29 cellular contexts compared by ENCODE assay signal in the genomic region with DNA sequence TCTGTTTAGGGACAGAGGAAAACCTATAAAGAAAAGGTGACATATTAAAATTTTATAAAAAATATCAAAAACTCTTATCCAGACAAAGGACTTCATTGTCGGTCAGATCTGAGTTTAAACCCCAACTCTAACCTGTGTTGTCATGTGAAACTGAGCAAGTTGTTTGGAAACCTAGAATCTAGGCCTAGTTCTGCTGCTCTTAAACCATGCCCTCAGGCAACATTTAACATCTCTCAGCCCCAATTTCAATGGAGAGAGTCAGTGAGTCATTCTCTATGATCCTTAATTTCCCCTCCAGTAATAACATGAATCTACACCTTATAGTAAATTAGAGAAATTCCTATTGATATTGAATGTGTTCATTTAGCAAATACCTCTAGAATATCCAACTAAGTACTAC.
"Had no signal": no experiment of that assay in that cellular context is flagged by ENCODE, and none has a peak within 500 bp of the region (broad histone marks: within the 10 kb centered on the region; RNA-seq: fewer than 3 reads in every experiment).

No MANE protein-coding gene starts in this region.

- ATAC-seq: gastroesophageal sphincter; left colon; naive thymus-derived CD8-positive, alpha-beta T cell; pancreas; stimulated activated memory B cell treated with anti-CD40 and anti-IgM and Interleukin-4, amounts not matched to agents 10 μg/mL and 1 μg/mL and 100 μg/mL, for 72 hours; upper lobe of right lung had no signal

- H3K4me1 Mint-ChIP-seq: memory B cell; naive thymus-derived CD8-positive, alpha-beta T cell; stimulated activated memory B cell treated with anti-CD40 and anti-IgM and Interleukin-4, amounts not matched to agents 10 μg/mL and 1 μg/mL and 100 μg/mL, for 72 hours had no signal

- H3K27me3 Mint-ChIP-seq: activated naive CD8-positive, alpha-beta T cell; memory B cell; naive thymus-derived CD8-positive, alpha-beta T cell; stimulated activated memory B cell treated with anti-CD40 and anti-IgM and Interleukin-4, amounts not matched to agents 10 μg/mL and 1 μg/mL and 100 μg/mL, for 72 hours had no signal

- DNase-seq: activated CD4-positive, alpha-beta T cell treated with anti-CD3 and anti-CD28 coated beads for 48 hours; activated CD4-positive, alpha-beta T cell treated with anti-CD3 and anti-CD28 coated beads, Interleukin-2, amount 50 U/mL, for 48 hours; activated CD8-positive, alpha-beta memory T cell treated with anti-CD3 and anti-CD28 coated beads for 24 hours; activated effector memory CD4-positive, alpha-beta T cell treated with Interleukin-2 at 50 U/mL for 16 hours; activated naive CD4-positive, alpha-beta T cell treated with Interleukin-2 at 50 U/mL for 16 hours; anterior cingulate cortex; cerebellar nuclear complex; colonic mucosa; effector CD8-positive, alpha-beta T cell; kidney; left colon; naive thymus-derived CD8-positive, alpha-beta T cell; nucleus accumbens; pancreas; sigmoid colon; small intestine; stimulated activated CD4-positive, alpha-beta T cell treated with anti-CD3 and anti-CD28 coated beads, Interleukin-4, amount 100 ng/mL, for 24 hours; stomach; T-helper 9 cell; thyroid gland; upper lobe of right lung had no signal

- H3K9me3 Mint-ChIP-seq: memory B cell; naive thymus-derived CD8-positive, alpha-beta T cell; neural crest cell; stimulated activated memory B cell treated with anti-CD40 and anti-IgM and Interleukin-4, amounts not matched to agents 10 μg/mL and 1 μg/mL and 100 μg/mL, for 72 hours had no signal

- H3K36me3 Mint-ChIP-seq: stimulated activated memory B cell treated with anti-CD40 and anti-IgM and Interleukin-4, amounts not matched to agents 10 μg/mL and 1 μg/mL and 100 μg/mL, for 72 hours had no signal

- H3K27ac Mint-ChIP-seq: activated naive CD8-positive, alpha-beta T cell; memory B cell; stimulated activated memory B cell treated with anti-CD40 and anti-IgM and Interleukin-4, amounts not matched to agents 10 μg/mL and 1 μg/mL and 100 μg/mL, for 72 hours had no signal

- H3K4me3 ChIP-seq: cardiac muscle cell, colonic mucosa, gastroesophageal sphincter, hepatocyte, pancreas, prostate gland, sigmoid colon, stomach, thyroid gland, upper lobe of right lung had no signal

- H3K4me3 Mint-ChIP-seq: activated naive CD8-positive, alpha-beta T cell; memory B cell; naive thymus-derived CD8-positive, alpha-beta T cell; neural crest cell; stimulated activated memory B cell treated with anti-CD40 and anti-IgM and Interleukin-4, amounts not matched to agents 10 μg/mL and 1 μg/mL and 100 μg/mL, for 72 hours had no signal
